Comparison of ENCODE assay signal across 32 cellular contexts in the genomic region with DNA sequence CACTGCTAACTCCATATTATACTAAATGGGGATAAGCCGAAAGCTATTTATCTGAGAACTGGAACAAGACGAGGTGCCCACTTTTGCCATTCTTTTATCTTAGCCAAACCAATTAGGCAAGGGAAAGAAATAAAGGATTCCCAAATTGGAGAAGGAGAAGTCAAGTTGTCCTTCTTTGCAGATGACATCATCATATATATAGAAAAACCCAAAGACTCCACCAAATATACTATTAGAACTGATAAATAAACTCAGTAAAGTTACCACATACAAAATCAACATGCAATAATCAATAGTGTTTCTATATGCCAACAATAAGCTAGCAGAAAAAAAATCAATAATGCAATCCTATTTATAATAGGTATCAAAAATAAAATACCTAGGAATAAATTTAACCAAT.
DNase-seq lines count a peak whose midpoint lies in the region; ATAC-seq, FAIRE-seq and TF ChIP-seq lines count a peak whose summit lies in the region.
"Had no signal": no experiment of that assay in that cellular context is flagged by ENCODE, and none has a peak within 500 bp of the region (broad histone marks: within the 10 kb centered on the region; RNA-seq: fewer than 3 reads in every experiment).

No MANE protein-coding gene starts in this region.

- ATAC-seq in HepG2 (no peak), right lobe of liver (no peak)
- no peak for ATAC-seq in stimulated activated naive CD8-positive, alpha-beta T cell treated with anti-CD3 and anti-CD28 coated beads, Interleukin-15, Interleukin-2, amounts not matched to agents 100 U/mL and 50 U/mL, for 24 hours
- ATAC-seq: A549; CD8-positive, alpha-beta T cell had no signal

- intact Hi-C loops in HepG2 (cut with micrococcal nuclease; ENCODE audit: unreplicated experiment) (no loop called here), right lobe of liver (cut with DNase I) (no loop called here)

- H3K9ac ChIP-seq in HepG2 (ENCODE audit: insufficient read depth, low read depth, low read length): no peak overlapping the region
- H3K9ac ChIP-seq: BLaER1; BLaER1 treated with 17β-estradiol and CSF1 and Interleukin-3, amounts not matched to agents 10 nM and 100 nM had no signal

- no peaks in the 10 kb centered on the region for H3K79me2 ChIP-seq in HepG2 (ENCODE audit: insufficient read depth, low read length)

- H3K4me1 ChIP-seq in HepG2 (ENCODE audit: insufficient read depth, low read length) (no peaks in the 10 kb centered on the region), right lobe of liver (no peaks in the 10 kb centered on the region), HEK293 (ENCODE audit: control insufficient read depth, insufficient read depth, low read length) (no peaks in the 10 kb centered on the region)
- H3K4me1 ChIP-seq: A549; BE2C; BLaER1; BLaER1 treated with 17β-estradiol and CSF1 and Interleukin-3, amounts not matched to agents 10 nM and 100 nM; Caco-2 had no signal

- H3K36me3 ChIP-seq in HepG2 (replicated peaks in 1 of 2; ENCODE audit: control insufficient read depth in 1 of 2, insufficient read depth in 2 of 2, low read length in 2 of 2) (no peaks in the 10 kb centered on the region), right lobe of liver (no peaks in the 10 kb centered on the region), HEK293 (ENCODE audit: control insufficient read depth in 2 of 2, insufficient read depth in 1 of 2, low read length in 2 of 2) (no peaks in the 10 kb centered on the region)
- H3K36me3 ChIP-seq: BE2C; BLaER1; BLaER1 treated with 17β-estradiol and CSF1 and Interleukin-3, amounts not matched to agents 10 nM and 100 nM had no signal

- TF ChIP-seq EP300 in HepG2 (IDR thresholded peaks at IDR 0.05; ENCODE audit: low read depth in 2 of 2, low read length in 2 of 2) (no peak), HepG2 (CRISPR knock-in tag; IDR thresholded peaks at IDR 0.05; ENCODE audit: borderline replicate concordance) (no peak)

- CTCF ChIA-PET in HepG2 (lab: Yijun Ruan, JAX; ENCODE audit: low intra/inter-chr PET ratio, low total read pairs) (no interaction called here), HEK293 (lab: Yijun Ruan, JAX) (interaction anchor here (0.5 kb wide), 1 partner anchor 132 kb away, joined by 3 read pairs; no protein-coding TSS in a partner anchor)

- H3K9me3 ChIP-seq in HepG2 (ENCODE audit: low read length) (no peaks in the 10 kb centered on the region), right lobe of liver (no peaks in the 10 kb centered on the region), HEK293 (ENCODE audit: control insufficient read depth, insufficient read depth, low read depth, low read length) (no peaks in the 10 kb centered on the region)
- H3K9me3 ChIP-seq: A549; BE2C; BLaER1; BLaER1 treated with 17β-estradiol and CSF1 and Interleukin-3, amounts not matched to agents 10 nM and 100 nM; Caco-2 had no signal

- H2AFZ ChIP-seq in HepG2 (ENCODE audit: low read length): no peak overlapping the region

- no peaks in the 10 kb centered on the region for H3K27me3 ChIP-seq in HepG2 (ENCODE audit: control insufficient read depth in 1 of 2, insufficient read depth in 2 of 2, low read length in 2 of 2)
- H3K27me3 ChIP-seq in right lobe of liver: no peaks in the 10 kb centered on the region
- H3K27me3 ChIP-seq: BE2C; BLaER1; BLaER1 treated with 17β-estradiol and CSF1 and Interleukin-3, amounts not matched to agents 10 nM and 100 nM had no signal

- TF ChIP-seq POLR2A in HepG2 (IDR thresholded peaks at IDR 0.05; ENCODE audit: insufficient read depth in 1 of 2, low read depth in 2 of 2, low read length in 2 of 2): no peak
- TF ChIP-seq POLR2A in right lobe of liver (IDR thresholded peaks at IDR 0.05): no peak

- 6% methylated on average over 2 of the region's 2 CpGs for WGBS in HepG2 (ENCODE audit: low lambda C conversion rate)
- WGBS in right lobe of liver (ENCODE audit: insufficient coverage, low coverage, low lambda C conversion rate, missing lambda C conversion rate): 61% methylated on average over 2 of the region's 2 CpGs

- no peak overlapping the region for H3K4me3 ChIP-seq in HepG2 (replicated peaks in 1 of 3; ENCODE audit: insufficient read depth in 1 of 3, low read depth in 2 of 3, low read length in 3 of 3)
- no peak overlapping the region for H3K4me3 ChIP-seq in right lobe of liver
- H3K4me3 ChIP-seq in HEK293 (ENCODE audit: low read depth, low read length): no peak overlapping the region
- H3K4me3 ChIP-seq: A549; BLaER1; BLaER1 treated with 17β-estradiol and CSF1 and Interleukin-3, amounts not matched to agents 10 nM and 100 nM had no signal

- in situ Hi-C loops in HepG2 (cut with HindIII; ENCODE audit: extremely low pct_ligation_motif_present, low pct_unique_long_range_greater_than_20kb): no loop called here

- no peak for TF ChIP-seq CTCF in HepG2 (CRISPR knock-in tag; IDR thresholded peaks at IDR 0.05)
- TF ChIP-seq CTCF in right lobe of liver (IDR thresholded peaks at IDR 0.05): no peak
- no peak for TF ChIP-seq CTCF in HEK293 (tag by site-specific recombination; IDR thresholded peaks at IDR 0.05)

- no peak overlapping the region for H3K4me2 ChIP-seq in HepG2 (ENCODE audit: low read depth, low read length)
- H3K4me2 ChIP-seq: A549; BLaER1; BLaER1 treated with 17β-estradiol and CSF1 and Interleukin-3, amounts not matched to agents 10 nM and 100 nM had no signal

- TF ChIP-seq RAD21 in HepG2 (CRISPR knock-in tag; IDR thresholded peaks at IDR 0.05): no peak

- POLR2A ChIA-PET in HepG2 (lab: Yijun Ruan, JAX): no interaction called here
- POLR2A ChIA-PET in HEK293 (lab: Yijun Ruan, JAX): no interaction called here

- no peak overlapping the region for H3K27ac ChIP-seq in HepG2 (ENCODE audit: extremely low read length, insufficient read depth, low read length)
- H3K27ac ChIP-seq in right lobe of liver: no peak overlapping the region
- H3K27ac ChIP-seq in HEK293 (ENCODE audit: extremely low read depth, low read depth, low read length): no peak overlapping the region
- H3K27ac ChIP-seq: 22Rv1; A549; BLaER1; BLaER1 treated with 17β-estradiol and CSF1 and Interleukin-3, amounts not matched to agents 10 nM and 100 nM; C4-2B had no signal

- BruUV-seq in HepG2 (replicated peaks; lab: Mats Ljungman, UMichigan): no TSS peak

- FAIRE-seq in HepG2 (lab: Jason Lieb, UNC) (no peak), colon (lab: Jason Lieb, UNC) (peak; percentile 58)
- FAIRE-seq: A549, D721Med had no signal

- no peak for DNase-seq in HepG2 (ENCODE audit: low spot score)
- no peak for DNase-seq in right lobe of liver
- no peak for DNase-seq in stimulated activated naive CD8-positive, alpha-beta T cell treated with anti-CD3 and anti-CD28 coated beads, Interleukin-15, Interleukin-2, amounts not matched to agents 100 U/mL and 50 U/mL, for 24 hours
- no peak for DNase-seq in NCI-H526 (lab: John Stamatoyannopoulos, UW)
- DNase-seq: 8988T; ACHN; AML-193; BE2C; C1 segment of cervical spinal cord; Caco-2; Calu3; CD4-positive, alpha-beta memory T cell; CD4-positive, alpha-beta T cell; CD4-positive, CD25-positive, alpha-beta regulatory T cell; CD8-positive, alpha-beta memory T cell; CD8-positive, alpha-beta T cell; COR-L47; DMS 273 treated with DMSO at 0.1 percent for 48 hours; DMS153; DMS53; DMS79; DMS79 treated with DMSO at 0.1 percent for 48 hours; DND-41; EL had no signal

- H4K20me1 ChIP-seq in HepG2 (ENCODE audit: insufficient read depth, low read length): no peaks in the 10 kb centered on the region
- H4K20me1 ChIP-seq: BLaER1; BLaER1 treated with 17β-estradiol and CSF1 and Interleukin-3, amounts not matched to agents 10 nM and 100 nM had no signal

TF ChIP-seq in HepG2, 621 proteins besides CTCF, POLR2A, EP300 and RAD21:
- peak; percentile 89 for TF ChIP-seq ATF7 (IDR thresholded peaks at IDR 0.05)
- TF ChIP-seq ATF7 (CRISPR knock-in tag; IDR thresholded peaks at IDR 0.05): no peak
- no peak for TF ChIP-seq ELF4 (CRISPR knock-in tag; IDR thresholded peaks at IDR 0.05; ENCODE audit: borderline replicate concordance)
- no peak for TF ChIP-seq ISX (CRISPR knock-in tag; conservative IDR thresholded peaks at IDR 0.05)
- no peak for TF ChIP-seq SALL2 (CRISPR knock-in tag; IDR thresholded peaks at IDR 0.05)

TF ChIP-seq in HEK293, 187 proteins besides CTCF, POLR2A, EP300 and RAD21 (continues in another document):
- TF ChIP-seq, protein P1, sequence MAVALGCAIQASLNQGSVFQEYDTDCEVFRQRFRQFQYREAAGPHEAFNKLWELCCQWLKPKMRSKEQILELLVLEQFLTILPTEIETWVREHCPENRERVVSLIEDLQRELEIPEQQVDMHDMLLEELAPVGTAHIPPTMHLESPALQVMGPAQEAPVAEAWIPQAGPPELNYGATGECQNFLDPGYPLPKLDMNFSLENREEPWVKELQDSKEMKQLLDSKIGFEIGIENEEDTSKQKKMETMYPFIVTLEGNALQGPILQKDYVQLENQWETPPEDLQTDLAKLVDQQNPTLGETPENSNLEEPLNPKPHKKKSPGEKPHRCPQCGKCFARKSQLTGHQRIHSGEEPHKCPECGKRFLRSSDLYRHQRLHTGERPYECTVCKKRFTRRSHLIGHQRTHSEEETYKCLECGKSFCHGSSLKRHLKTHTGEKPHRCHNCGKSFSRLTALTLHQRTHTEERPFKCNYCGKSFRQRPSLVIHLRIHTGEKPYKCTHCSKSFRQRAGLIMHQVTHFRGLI (tag by site-specific recombination; IDR thresholded peaks at IDR 0.05): no peak
- no peak for TF ChIP-seq BCL11A (tag by site-specific recombination; IDR thresholded peaks at IDR 0.05; ENCODE audit: low read depth)
- no peak for TF ChIP-seq ZNF155 (tag by site-specific recombination; IDR thresholded peaks at IDR 0.05)
- TF ChIP-seq, protein P2, sequence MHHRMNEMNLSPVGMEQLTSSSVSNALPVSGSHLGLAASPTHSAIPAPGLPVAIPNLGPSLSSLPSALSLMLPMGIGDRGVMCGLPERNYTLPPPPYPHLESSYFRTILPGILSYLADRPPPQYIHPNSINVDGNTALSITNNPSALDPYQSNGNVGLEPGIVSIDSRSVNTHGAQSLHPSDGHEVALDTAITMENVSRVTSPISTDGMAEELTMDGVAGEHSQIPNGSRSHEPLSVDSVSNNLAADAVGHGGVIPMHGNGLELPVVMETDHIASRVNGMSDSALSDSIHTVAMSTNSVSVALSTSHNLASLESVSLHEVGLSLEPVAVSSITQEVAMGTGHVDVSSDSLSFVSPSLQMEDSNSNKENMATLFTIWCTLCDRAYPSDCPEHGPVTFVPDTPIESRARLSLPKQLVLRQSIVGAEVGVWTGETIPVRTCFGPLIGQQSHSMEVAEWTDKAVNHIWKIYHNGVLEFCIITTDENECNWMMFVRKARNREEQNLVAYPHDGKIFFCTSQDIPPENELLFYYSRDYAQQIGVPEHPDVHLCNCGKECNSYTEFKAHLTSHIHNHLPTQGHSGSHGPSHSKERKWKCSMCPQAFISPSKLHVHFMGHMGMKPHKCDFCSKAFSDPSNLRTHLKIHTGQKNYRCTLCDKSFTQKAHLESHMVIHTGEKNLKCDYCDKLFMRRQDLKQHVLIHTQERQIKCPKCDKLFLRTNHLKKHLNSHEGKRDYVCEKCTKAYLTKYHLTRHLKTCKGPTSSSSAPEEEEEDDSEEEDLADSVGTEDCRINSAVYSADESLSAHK (tag by site-specific recombination; IDR thresholded peaks at IDR 0.05): no peak
- no peak for TF ChIP-seq ZNF626 (tag by site-specific recombination; IDR thresholded peaks at IDR 0.05)

Comparison
In these comparisons a context has a peak if more than half of its experiments do, and no peak if none do; other contexts are left out.
1. Of the 63 proteins assayed by ChIP-seq in both HepG2 and HEK293: peak only in HepG2: none; only in HEK293: ATF2; in both: none; in neither: 62.